ENCODE assay signal across 8 cellular contexts in the genomic region with DNA sequence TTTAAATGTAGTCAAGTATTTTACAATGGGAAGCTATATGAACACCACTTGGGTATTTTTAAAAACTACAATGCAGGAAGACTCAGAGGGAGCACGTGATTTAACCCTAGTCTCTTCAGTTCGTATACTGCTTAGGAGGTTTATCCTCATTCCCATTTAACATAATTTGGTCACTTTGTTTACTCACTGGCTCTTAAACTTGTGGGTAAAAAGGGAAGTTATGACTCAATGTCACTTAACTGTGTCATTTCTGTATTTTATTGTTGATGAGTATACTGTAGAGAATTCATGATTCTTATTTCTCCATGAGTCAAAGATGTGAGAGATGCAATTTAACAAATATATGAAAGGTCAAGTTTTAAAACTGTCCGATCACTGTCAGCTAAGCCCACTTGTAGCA. TPM values are rescaled to one million over a fixed set of nuclear protein-coding genes. Genes with fewer than 3 reads are reported as not detected.
DNase-seq lines count a peak whose midpoint lies in the region; ATAC-seq and TF ChIP-seq lines count a peak whose summit lies in the region.

No MANE protein-coding gene starts in this region.

- TF ChIP-seq CTCF in lower lobe of right lung (IDR thresholded peaks at IDR 0.05), result no peak
- no peak for TF ChIP-seq CTCF in sigmoid colon (IDR thresholded peaks at IDR 0.05)

- WGBS in sigmoid colon, 2 donors, result 20 to 40% methylated on average over 3 of the region's 3 CpGs

- H3K4me3 ChIP-seq in lower lobe of right lung, result no peak overlapping the region
- H3K4me3 ChIP-seq in SJCRH30, result no peak overlapping the region
- H3K4me3 ChIP-seq in sigmoid colon, result no peak overlapping the region

- intact Hi-C loops in lower lobe of right lung (cut with DNase I), result no loop called here
- intact Hi-C loops in sigmoid colon (cut with DNase I), result no loop called here

- TF ChIP-seq POLR2A in sigmoid colon (IDR thresholded peaks at IDR 0.05), result no peak

- H3K4me1 ChIP-seq in lower lobe of right lung (peaks cover 16% of the 10 kb centered on the region), SJCRH30 (no peaks in the 10 kb centered on the region), sigmoid colon (peaks cover 0 to 11% (median 0%) of the 10 kb centered on the region in 4 donors)

- H3K36me3 ChIP-seq in lower lobe of right lung (peaks cover 65% of the 10 kb centered on the region), SJCRH30 (peaks cover 39% of the 10 kb centered on the region), sigmoid colon (peaks cover 0 to 51% (median 14%) of the 10 kb centered on the region in 4 donors)

- H3K27me3 ChIP-seq in lower lobe of right lung (ENCODE audit: low read depth) (no peaks in the 10 kb centered on the region), SJCRH30 (no peaks in the 10 kb centered on the region), sigmoid colon (no peaks in the 10 kb centered on the region)

- ATAC-seq in HG02678 (IDR thresholded peaks at IDR 0.05; ENCODE audit: unreplicated experiment), result peak; percentile 54
- peak; percentile 53 to 74 for ATAC-seq in lower lobe of right lung

- DNase-seq in GM03348 (ENCODE audit: low spot score), result peak; percentile 53
- DNase-seq in SK-MEL-5 (ENCODE audit: low read depth, low spot score), result peak; percentile 38
- DNase-seq in lower lobe of right lung, result no peak
- no peak for DNase-seq in SJCRH30
- DNase-seq in DMS79 (lab: John Stamatoyannopoulos, UW), result no peak
- DNase-seq in NCI-H1048 (lab: John Stamatoyannopoulos, UW), result no peak
- no peak for DNase-seq in sigmoid colon

- no peak overlapping the region for H3K27ac ChIP-seq in lower lobe of right lung
- no peak overlapping the region for H3K27ac ChIP-seq in SJCRH30
- no peak overlapping the region for H3K27ac ChIP-seq in sigmoid colon

- in situ Hi-C loops in SK-MEL-5 (cut with HindIII; ENCODE audit: low pct_unique_long_range_greater_than_20kb, low sequenced_read_pairs), result loop anchor here (25.0 kb wide), 1 partner anchor 209 kb away; no protein-coding TSS in a partner anchor

- H3K9me3 ChIP-seq in lower lobe of right lung (no peaks in the 10 kb centered on the region), SJCRH30 (replicated peaks) (no peaks in the 10 kb centered on the region), sigmoid colon (no peaks in the 10 kb centered on the region)

- TF ChIP-seq EP300 in sigmoid colon (IDR thresholded peaks at IDR 0.05), result no peak

RNA-seq across cellular contexts. Expression of gene SLC66A3, which starts 48.2 kb away (rescaled TPM):
- total RNA-seq in SK-MEL-5 (2014; rRNA removed; shearing (Covaris generic)), result 55.0 and 55.4 TPM in 2 replicates
- polyA plus RNA-seq in SK-MEL-5 (2015; cell fraction: cytosol; rRNA removed), result 69.5 and 84.0 TPM in 2 replicates
- polyA plus RNA-seq in SK-MEL-5 (2015; cell fraction: nucleus; rRNA removed), result 20.3 and 25.7 TPM in 2 replicates
- 23.8 TPM for total RNA-seq in lower lobe of right lung
- total RNA-seq in SJCRH30 (2014; rRNA removed; shearing (Covaris generic)), result 5.0 and 6.1 TPM in 2 replicates
- 10 to 100 TPM; 34.3 to 71.7 (median 43.0) TPM for total RNA-seq in sigmoid colon
- polyA plus RNA-seq in sigmoid colon, result 10 to 100 TPM in 2 of 3 donors, 1 to 10 TPM in 1; 6.9 to 12.5 (median 11.4) TPM

Comparison
In these comparisons a context has a peak if more than half of its experiments do, and no peak if none do; other contexts are left out.
1. DNase-seq: peak in GM03348 (single experiment) and SK-MEL-5 (single experiment); none in lower lobe of right lung (single experiment), SJCRH30 (0 of 2), DMS79 (single experiment), NCI-H1048 (single experiment) and sigmoid colon (single experiment).